Comparison of ENCODE assay signal across 12 cellular contexts in the genomic region with DNA sequence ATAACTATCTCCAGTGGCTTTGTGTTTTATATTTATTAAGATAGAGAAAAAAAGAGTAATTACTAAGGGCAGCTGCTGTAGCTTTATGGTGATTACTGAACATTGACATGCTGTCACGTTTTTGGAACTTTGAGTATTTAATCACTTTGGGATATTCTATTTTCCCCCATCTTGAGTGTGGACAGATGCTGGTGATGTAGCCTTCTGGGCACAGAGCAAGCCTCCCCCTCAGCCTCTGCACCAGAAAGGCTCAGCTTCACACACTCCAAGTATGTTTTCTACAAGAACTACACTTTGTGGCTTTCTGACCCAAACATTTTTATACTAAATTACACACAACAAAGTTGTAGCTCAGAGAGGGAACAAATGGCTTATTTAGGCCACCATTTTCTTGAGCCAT. TPM values are rescaled to one million over a fixed set of nuclear protein-coding genes. Genes with fewer than 3 reads are reported as not detected.
DNase-seq lines count a peak whose midpoint lies in the region; ATAC-seq and TF ChIP-seq lines count a peak whose summit lies in the region.
"Had no signal": no experiment of that assay in that cellular context is flagged by ENCODE, and none has a peak within 500 bp of the region (broad histone marks: within the 10 kb centered on the region; RNA-seq: fewer than 3 reads in every experiment).

No MANE protein-coding gene starts in this region.

- no TSS peak for BruUV-seq in A673 (replicated peaks; lab: Mats Ljungman, UMichigan)

- peak overlapping the region; percentile 95 for H3K4me3 Mint-ChIP-seq in T-helper 17 cell
- H3K4me3 Mint-ChIP-seq: nephron had no signal

- H3K27me3 ChIP-seq in left ventricle myocardium inferior (ENCODE audit: low read depth) = peaks cover 7% of the 10 kb centered on the region
- H3K27me3 ChIP-seq in left lung = peaks cover 0 to 14% of the 10 kb centered on the region in 2 donors
- no peaks in the 10 kb centered on the region for H3K27me3 ChIP-seq in upper lobe of right lung
- no peaks in the 10 kb centered on the region for H3K27me3 ChIP-seq in A673 (replicated peaks; ENCODE audit: insufficient read depth, low read depth, low read length, poor library complexity)

- POLR2A ChIA-PET in A673 (lab: Charles Lee; ENCODE audit: low non-redundant PET) = no interaction called here

- H3K4me1 Mint-ChIP-seq in T-helper 17 cell = peaks cover 51% of the 10 kb centered on the region

- no peak for DNase-seq in left ventricle myocardium inferior
- DNase-seq in Right ventricle myocardium superior = no peak
- no peak for DNase-seq in T-helper 17 cell
- no peak for DNase-seq in left lung
- no peak for DNase-seq in upper lobe of right lung
- no peak for DNase-seq in GM13976 (ENCODE audit: low spot score)
- DNase-seq in GDM1 (lab: John Stamatoyannopoulos, UW) = no peak
- no peak for DNase-seq in A673 (ENCODE audit: low spot score)
- DNase-seq: C1 segment of cervical spinal cord; central memory CD4-positive, alpha-beta T cell; NCI-H510A had no signal

- no peaks in the 10 kb centered on the region for H3K9me3 ChIP-seq in left ventricle myocardium inferior (replicated peaks)
- no peaks in the 10 kb centered on the region for H3K9me3 ChIP-seq in T-helper 17 cell (ENCODE audit: control insufficient read depth, low read length, poor library complexity, severe bottlenecking)
- no peaks in the 10 kb centered on the region for H3K9me3 ChIP-seq in left lung
- H3K9me3 ChIP-seq in upper lobe of right lung = no peaks in the 10 kb centered on the region
- H3K9me3 ChIP-seq in A673 (ENCODE audit: low read depth, low read length, poor library complexity, severe bottlenecking) = no peaks in the 10 kb centered on the region

- H3K4me3 ChIP-seq in left ventricle myocardium inferior (peak overlapping the region; percentile 29), left lung (peak overlapping the region; percentile 5 to 50), upper lobe of right lung (peak overlapping the region; percentile 47), A673 (ENCODE audit: low read depth, low read length, poor library complexity, severe bottlenecking) (no peak overlapping the region)

- in situ Hi-C loops in GM13976 (cut with MboI; ENCODE audit: low sequenced_read_pairs, unreplicated experiment) = no loop called here

- TF ChIP-seq CTCF in left ventricle myocardium inferior (IDR thresholded peaks at IDR 0.05; ENCODE audit: borderline replicate concordance) (no peak), left lung (IDR thresholded peaks at IDR 0.05) (no peak), upper lobe of right lung (IDR thresholded peaks at IDR 0.05) (no peak), GM13976 (IDR thresholded peaks at IDR 0.05; ENCODE audit: borderline replicate concordance, control extremely low read depth, extremely low read depth, insufficient read depth, missing control alignments) (no peak), A673 (conservative IDR thresholded peaks at IDR 0.05; ENCODE audit: low read depth, low read length) (no peak)

- no peak overlapping the region for H3K27ac ChIP-seq in left ventricle myocardium inferior (replicated peaks)
- H3K27ac ChIP-seq in left lung = peak overlapping the region; percentile 13 to 82
- peak overlapping the region; percentile 72 for H3K27ac ChIP-seq in upper lobe of right lung
- H3K27ac ChIP-seq in A673 (ENCODE audit: low read depth, low read length, poor library complexity, severe bottlenecking) = no peak overlapping the region

- H3K4me1 ChIP-seq in left ventricle myocardium inferior = no peaks in the 10 kb centered on the region
- peaks cover 0 to 62% of the 10 kb centered on the region in 2 donors for H3K4me1 ChIP-seq in left lung
- peaks cover 16% of the 10 kb centered on the region for H3K4me1 ChIP-seq in upper lobe of right lung
- H3K4me1 ChIP-seq in A673 (ENCODE audit: insufficient read depth, low read length, poor library complexity, severe bottlenecking) = peaks cover 18% of the 10 kb centered on the region

- intact Hi-C loops in left ventricle myocardium inferior (cut with micrococcal nuclease) (no loop called here), Right ventricle myocardium superior (cut with DNase I) (no loop called here), left lung (cut with DNase I) (no loop called here), upper lobe of right lung (cut with DNase I) (no loop called here), A673 (cut with micrococcal nuclease; ENCODE audit: unreplicated experiment) (no loop called here)

- CTCF ChIA-PET in A673 (lab: Charles Lee) = no interaction called here

- peaks cover 7% of the 10 kb centered on the region for H3K36me3 Mint-ChIP-seq in T-helper 17 cell (ENCODE audit: low read depth)

- ATAC-seq in Right ventricle myocardium superior (ENCODE audit: poor library complexity) (no peak), T-helper 17 cell (no peak), left lung (no peak), upper lobe of right lung (no peak)

- peak overlapping the region; percentile 99 for H3K27ac Mint-ChIP-seq in T-helper 17 cell

- H3K27me3 Mint-ChIP-seq in T-helper 17 cell = no peaks in the 10 kb centered on the region

- H3K36me3 ChIP-seq in left ventricle myocardium inferior = no peaks in the 10 kb centered on the region
- no peaks in the 10 kb centered on the region for H3K36me3 ChIP-seq in left lung
- H3K36me3 ChIP-seq in upper lobe of right lung = no peaks in the 10 kb centered on the region
- no peaks in the 10 kb centered on the region for H3K36me3 ChIP-seq in A673 (ENCODE audit: insufficient read depth, low read length, poor library complexity, severe bottlenecking)

RNA-seq across cellular contexts. Expression of gene ALOX5AP, which starts 1.1 kb away (rescaled TPM):
- 7.2 TPM for total RNA-seq in left ventricle myocardium inferior
- total RNA-seq in Right ventricle myocardium superior = 8.4 TPM
- total RNA-seq in T-helper 17 cell = 10 to 100 TPM; 58.4 to 68.4 TPM
- total RNA-seq in left lung = 100 to 1,000 TPM in 1 of 2 donors, 10 to 100 TPM in 1; 76.3 to 201 TPM
- 195 TPM for total RNA-seq in upper lobe of right lung
- not detected in 2 replicates for total RNA-seq in A673 (2021)

Comparison
In these comparisons a context has a peak if more than half of its experiments do, and no peak if none do; other contexts are left out.
1. H3K27ac ChIP-seq: peak in left lung (2 of 2) and upper lobe of right lung (single experiment); none in left ventricle myocardium inferior (single experiment) and A673 (single experiment).